Comparison of ENCODE assay signal across 8 cellular contexts in genomic region chr16:807345-808251, GRCh38. TPM values are rescaled to one million over a fixed set of nuclear protein-coding genes. Genes with fewer than 3 reads are reported as not detected.
DNase-seq lines count a peak whose midpoint lies in the region; FAIRE-seq and TF ChIP-seq lines count a peak whose summit lies in the region.

No MANE protein-coding gene starts in this region.

- H3K4me1 ChIP-seq in DOHH2 (ENCODE audit: control insufficient read depth, low read length), result peaks cover 8% of the 10 kb centered on the region
- 0 out of 2 replicates have a peak, but pooled peaks cover 3% of the 10 kb centered on the region for H3K4me1 ChIP-seq in GM23248 (ENCODE audit: insufficient read depth)
- no peaks in the 10 kb centered on the region for H3K4me1 ChIP-seq in Loucy (ENCODE audit: insufficient read depth, low read length, poor library complexity, severe bottlenecking)
- H3K4me1 ChIP-seq in neuronal stem cell (ENCODE audit: control insufficient read depth in 2 of 2, insufficient read depth in 1 of 2, low read depth in 1 of 2, low read length in 2 of 2), result peaks cover 3% of the 10 kb centered on the region in 2 donors

- H3K23ac ChIP-seq in neuronal stem cell (ENCODE audit: low read depth, low read length, poor library complexity), result peak overlapping the region; percentile 60

- H3K79me2 ChIP-seq in DOHH2 (ENCODE audit: control insufficient read depth, low read length) (peaks cover 11% of the 10 kb centered on the region), GM23248 (ENCODE audit: insufficient read depth) (peaks cover 32% of the 10 kb centered on the region; the same call in 1 of the 2 replicates), Loucy (ENCODE audit: insufficient read depth, low read length) (no peaks in the 10 kb centered on the region)

- H4K20me1 ChIP-seq in DOHH2 (ENCODE audit: control insufficient read depth, insufficient read depth, low read depth, low read length) (0 out of 2 replicates have a peak, but pooled peaks cover 3% of the 10 kb centered on the region), GM23248 (ENCODE audit: insufficient read depth) (no peaks in the 10 kb centered on the region), Loucy (ENCODE audit: insufficient read depth, low read length, poor library complexity, severe bottlenecking) (no peaks in the 10 kb centered on the region)

- no peak overlapping the region for H2BK12ac ChIP-seq in neuronal stem cell (ENCODE audit: low read length)

- no peaks in the 10 kb centered on the region; the same call in 1 of the 2 replicates for H3F3A ChIP-seq in DOHH2 (ENCODE audit: control insufficient read depth, insufficient read depth)
- no peaks in the 10 kb centered on the region for H3F3A ChIP-seq in GM23248 (ENCODE audit: insufficient read depth)
- H3F3A ChIP-seq in Loucy (ENCODE audit: low read depth), result no peaks in the 10 kb centered on the region

- H2AFZ ChIP-seq in GM23248, result peak overlapping the region; percentile 95
- H2AFZ ChIP-seq in Loucy (ENCODE audit: low read length), result no peak overlapping the region; the same call in 1 of the 2 replicates
- peak overlapping the region; percentile 84 for H2AFZ ChIP-seq in neuronal stem cell (ENCODE audit: low read length)

- H2BK120ac ChIP-seq in neuronal stem cell (ENCODE audit: low read depth, low read length), result no peak overlapping the region

- H4K91ac ChIP-seq in neuronal stem cell (ENCODE audit: low read depth, low read length, poor library complexity), result no peak overlapping the region

- peaks cover 5% of the 10 kb centered on the region for H3K36me3 ChIP-seq in DOHH2 (ENCODE audit: control insufficient read depth, low read length)
- no peaks in the 10 kb centered on the region for H3K36me3 ChIP-seq in GM23248 (ENCODE audit: low read depth)
- H3K36me3 ChIP-seq in Loucy (ENCODE audit: insufficient read depth, low read length), result no peaks in the 10 kb centered on the region
- no peaks in the 10 kb centered on the region for H3K36me3 ChIP-seq in neuronal stem cell (replicated peaks in 1 of 2; ENCODE audit: control insufficient read depth in 2 of 2, insufficient read depth in 2 of 2, low read length in 2 of 2)

- no peak overlapping the region for H2BK15ac ChIP-seq in neuronal stem cell (ENCODE audit: low read length)

- peak overlapping the region; percentile 93 for H3K18ac ChIP-seq in neuronal stem cell (ENCODE audit: low read length)

- peak overlapping the region; percentile 96 for H3K4me3 ChIP-seq in DOHH2 (ENCODE audit: low read length)
- peak overlapping the region; percentile 96 for H3K4me3 ChIP-seq in GM23248
- peak overlapping the region; percentile 77 for H3K4me3 ChIP-seq in Loucy (ENCODE audit: low read length, poor library complexity, severe bottlenecking)
- peak overlapping the region; percentile 68 to 92 for H3K4me3 ChIP-seq in neuronal stem cell (ENCODE audit: low read length in 2 of 2)

- H3K27ac ChIP-seq in DOHH2 (ENCODE audit: low read depth, low read length), result peak overlapping the region; percentile 75
- H3K27ac ChIP-seq in GM23248, result peak overlapping the region; percentile 85
- no peak overlapping the region for H3K27ac ChIP-seq in neuronal stem cell (replicated peaks; ENCODE audit: low read length)

- 1% methylated on average over 84 to 89 of the region's 91 CpGs for WGBS in GM23248 (ENCODE audit: low coverage in 1 of 2, low lambda C conversion rate in 2 of 2, missing lambda C conversion rate in 2 of 2), 2 experiments
- WGBS in neuronal stem cell (ENCODE audit: extremely low coverage in 2 of 2, insufficient read length in 2 of 2, insufficient replicate concordance in 1 of 2), 2 donors, result no CpG with 5 or more reads among the region's 91 CpGs

- peaks cover 6% of the 10 kb centered on the region for H3K79me1 ChIP-seq in neuronal stem cell (ENCODE audit: low read depth, low read length)

- peak; percentile 99 for DNase-seq in GM23248
- peak; percentile 86 for DNase-seq in SIG-M5 treated with dmso at 0.1 percent for 504 hours (lab: John Stamatoyannopoulos, UW; ENCODE audit: unreplicated experiment)
- peak; percentile 87 for DNase-seq in activated naive CD4-positive, alpha-beta T cell treated with Interleukin-2 at 50 U/mL for 16 hours
- peak; percentile 99 to 100 for DNase-seq in frontal cortex (ENCODE audit: low spot score in 2 of 2)
- DNase-seq in neuronal stem cell (ENCODE audit: low spot score), result peak; percentile 87
- peak; percentile 86 for DNase-seq in stromal cell of bone marrow (ENCODE audit: low read depth)

- peak; percentile 33 for FAIRE-seq in frontal cortex (lab: Jason Lieb, UNC)

- no peak overlapping the region for H3K14ac ChIP-seq in neuronal stem cell (ENCODE audit: low read length)

- H3K9me2 ChIP-seq in DOHH2 (replicated peaks; ENCODE audit: control insufficient read depth, low read length) (no peaks in the 10 kb centered on the region), GM23248 (ENCODE audit: insufficient read depth) (no peaks in the 10 kb centered on the region), Loucy (replicated peaks; ENCODE audit: low read depth, low read length) (no peaks in the 10 kb centered on the region)

- H4K8ac ChIP-seq in neuronal stem cell (ENCODE audit: low read depth, low read length), result peak overlapping the region; percentile 86

- H3K4me2 ChIP-seq in DOHH2 (ENCODE audit: low read length) (peak overlapping the region; percentile 98), GM23248 (ENCODE audit: unreplicated experiment) (peak overlapping the region; percentile 88), Loucy (ENCODE audit: low read depth, low read length, poor library complexity, severe bottlenecking) (peak overlapping the region; percentile 40), neuronal stem cell (ENCODE audit: insufficient read depth, low read length, poor library complexity, severe bottlenecking) (peak overlapping the region; percentile 83)

- no peak for TF ChIP-seq CTCF in DOHH2 (IDR thresholded peaks at IDR 0.05; ENCODE audit: low read depth, low read length, poor library complexity, severe bottlenecking)
- no peak for TF ChIP-seq CTCF in Loucy (conservative IDR thresholded peaks at IDR 0.05; ENCODE audit: low read length)

- H3K9me3 ChIP-seq in DOHH2 (ENCODE audit: control insufficient read depth, insufficient read depth, low read length) (no peaks in the 10 kb centered on the region), GM23248 (ENCODE audit: low read depth) (no peaks in the 10 kb centered on the region), Loucy (ENCODE audit: insufficient read depth, low read depth, low read length) (no peaks in the 10 kb centered on the region), neuronal stem cell (replicated peaks in 1 of 2; ENCODE audit: control insufficient read depth in 2 of 2, insufficient read depth in 1 of 2, low read depth in 1 of 2, low read length in 2 of 2) (peaks cover 5 to 13% of the 10 kb centered on the region in 2 donors)

- no peak overlapping the region for H2BK5ac ChIP-seq in neuronal stem cell (ENCODE audit: low read length)

- H2AK5ac ChIP-seq in neuronal stem cell (ENCODE audit: low read depth, low read length), result peak overlapping the region; percentile 98

- H3K4ac ChIP-seq in neuronal stem cell (ENCODE audit: low read length), result no peak overlapping the region

- H3K27me3 ChIP-seq in DOHH2 (ENCODE audit: control insufficient read depth, low read length) (peaks cover 25% of the 10 kb centered on the region), GM23248 (replicated peaks; ENCODE audit: insufficient read depth) (no peaks in the 10 kb centered on the region), Loucy (ENCODE audit: insufficient read depth, low read length, poor library complexity, severe bottlenecking) (no peaks in the 10 kb centered on the region), neuronal stem cell (ENCODE audit: control insufficient read depth in 3 of 3, insufficient read depth in 3 of 3, low read depth in 1 of 3, low read length in 3 of 3) (peaks cover 0 to 21% (median under 1%) of the 10 kb centered on the region in 3 experiments)

- H3K9ac ChIP-seq in GM23248 (peak overlapping the region; percentile 93), Loucy (ENCODE audit: low read depth, low read length, poor library complexity, severe bottlenecking) (peak overlapping the region; percentile 80), neuronal stem cell (ENCODE audit: low read depth, low read length, poor library complexity) (peak overlapping the region; percentile 92)

- in situ Hi-C loops in GM23248 (cut with MboI), result loop anchor here (25.0 kb wide), 1 partner anchor 255 kb away; the partner anchor contains the start of gene SSTR5

RNA-seq across cellular contexts. Expression of gene GNG13, which starts 7.1 kb away (rescaled TPM):
- total RNA-seq in GM23248 (2014; rRNA removed; shearing (Covaris generic)), result not detected in 2 replicates
- not detected in 2 replicates for polyA plus RNA-seq in GM23248 (2016; fragmentation: Nextera tagmentation; extraction: Ambion mirVana)
- not detected for total RNA-seq in frontal cortex
- 0.52 TPM for polyA plus RNA-seq in neuronal stem cell (2013, experiment 1 of 2)
- 0.51 TPM for polyA plus RNA-seq in neuronal stem cell (2013, experiment 2 of 2)

RNA-seq across cellular contexts. Expression of gene CHTF18, which starts 19.2 kb away (rescaled TPM):
- 9.1 and 13.1 TPM in 2 replicates for total RNA-seq in GM23248 (2014; rRNA removed; shearing (Covaris generic))
- 8.0 and 8.8 TPM in 2 replicates for polyA plus RNA-seq in GM23248 (2016; fragmentation: Nextera tagmentation; extraction: Ambion mirVana)
- 9.8 TPM for total RNA-seq in frontal cortex
- 77.3 TPM for polyA plus RNA-seq in neuronal stem cell (2013, experiment 1 of 2)
- polyA plus RNA-seq in neuronal stem cell (2013, experiment 2 of 2), result 69.6 TPM

RNA-seq across cellular contexts. Expression of gene RPUSD1, which starts 19.4 kb away (rescaled TPM):
- 44.6 and 54.3 TPM in 2 replicates for total RNA-seq in GM23248 (2014; rRNA removed; shearing (Covaris generic))
- 15.4 and 19.1 TPM in 2 replicates for polyA plus RNA-seq in GM23248 (2016; fragmentation: Nextera tagmentation; extraction: Ambion mirVana)
- 12.6 TPM for total RNA-seq in frontal cortex
- 14.5 TPM for polyA plus RNA-seq in neuronal stem cell (2013, experiment 1 of 2)
- 15.3 TPM for polyA plus RNA-seq in neuronal stem cell (2013, experiment 2 of 2)

RNA-seq across cellular contexts. Expression of gene MSLN, which starts 47.1 kb away (rescaled TPM):
- not detected in 2 replicates for total RNA-seq in GM23248 (2014; rRNA removed; shearing (Covaris generic))
- not detected in 2 replicates for polyA plus RNA-seq in GM23248 (2016; fragmentation: Nextera tagmentation; extraction: Ambion mirVana)
- not detected for total RNA-seq in frontal cortex
- 0.33 TPM for polyA plus RNA-seq in neuronal stem cell (2013, experiment 1 of 2)
- polyA plus RNA-seq in neuronal stem cell (2013, experiment 2 of 2), result 0.43 TPM

Comparison
In these comparisons a context has a peak if more than half of its experiments do, and no peak if none do; other contexts are left out.
1. H3K4me2 ChIP-seq: peak in every context shown above with its lines; median percentile 98 in DOHH2; 88 in GM23248; 83 in neuronal stem cell; 40 in Loucy.